1 cellular context compared by ENCODE assay signal in the genomic region with DNA sequence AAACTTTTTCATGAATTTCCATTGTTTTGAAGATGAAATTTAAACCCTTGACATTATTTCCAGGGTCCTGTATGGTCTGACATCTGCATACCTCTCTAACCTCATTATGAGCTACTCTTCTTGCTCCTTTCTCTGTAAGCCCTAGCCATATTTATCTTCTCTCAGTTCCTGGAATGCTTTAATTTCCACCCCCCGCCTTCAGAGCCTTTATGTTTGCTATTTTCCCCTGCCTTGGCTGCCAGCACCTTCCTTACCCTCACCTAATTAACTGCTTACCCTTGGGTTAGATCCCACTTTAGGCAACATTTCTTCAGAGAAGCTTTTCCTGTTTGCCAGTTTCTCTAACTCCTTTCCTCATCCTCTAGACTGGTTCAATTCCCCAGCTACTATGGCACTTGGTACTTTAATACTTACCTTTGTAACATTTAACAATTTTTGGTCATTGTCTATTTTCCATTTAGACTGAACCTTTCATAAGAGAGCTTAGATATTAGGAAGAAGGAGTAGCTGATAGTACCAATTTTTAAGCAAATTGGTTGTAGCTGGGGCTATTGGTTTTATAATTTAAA.
TF ChIP-seq lines count a peak whose summit lies in the region.

No MANE protein-coding gene starts in this region.

TF ChIP-seq in GM23338, 12 proteins besides CTCF, POLR2A, EP300 and RAD21:
- no peak for TF ChIP-seq ZNF331 (CRISPR knock-in tag; IDR thresholded peaks at IDR 0.05; ENCODE audit: low read depth)
- TF ChIP-seq, protein P1, sequence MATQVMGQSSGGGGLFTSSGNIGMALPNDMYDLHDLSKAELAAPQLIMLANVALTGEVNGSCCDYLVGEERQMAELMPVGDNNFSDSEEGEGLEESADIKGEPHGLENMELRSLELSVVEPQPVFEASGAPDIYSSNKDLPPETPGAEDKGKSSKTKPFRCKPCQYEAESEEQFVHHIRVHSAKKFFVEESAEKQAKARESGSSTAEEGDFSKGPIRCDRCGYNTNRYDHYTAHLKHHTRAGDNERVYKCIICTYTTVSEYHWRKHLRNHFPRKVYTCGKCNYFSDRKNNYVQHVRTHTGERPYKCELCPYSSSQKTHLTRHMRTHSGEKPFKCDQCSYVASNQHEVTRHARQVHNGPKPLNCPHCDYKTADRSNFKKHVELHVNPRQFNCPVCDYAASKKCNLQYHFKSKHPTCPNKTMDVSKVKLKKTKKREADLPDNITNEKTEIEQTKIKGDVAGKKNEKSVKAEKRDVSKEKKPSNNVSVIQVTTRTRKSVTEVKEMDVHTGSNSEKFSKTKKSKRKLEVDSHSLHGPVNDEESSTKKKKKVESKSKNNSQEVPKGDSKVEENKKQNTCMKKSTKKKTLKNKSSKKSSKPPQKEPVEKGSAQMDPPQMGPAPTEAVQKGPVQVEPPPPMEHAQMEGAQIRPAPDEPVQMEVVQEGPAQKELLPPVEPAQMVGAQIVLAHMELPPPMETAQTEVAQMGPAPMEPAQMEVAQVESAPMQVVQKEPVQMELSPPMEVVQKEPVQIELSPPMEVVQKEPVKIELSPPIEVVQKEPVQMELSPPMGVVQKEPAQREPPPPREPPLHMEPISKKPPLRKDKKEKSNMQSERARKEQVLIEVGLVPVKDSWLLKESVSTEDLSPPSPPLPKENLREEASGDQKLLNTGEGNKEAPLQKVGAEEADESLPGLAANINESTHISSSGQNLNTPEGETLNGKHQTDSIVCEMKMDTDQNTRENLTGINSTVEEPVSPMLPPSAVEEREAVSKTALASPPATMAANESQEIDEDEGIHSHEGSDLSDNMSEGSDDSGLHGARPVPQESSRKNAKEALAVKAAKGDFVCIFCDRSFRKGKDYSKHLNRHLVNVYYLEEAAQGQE (IDR thresholded peaks at IDR 0.05; ENCODE audit: unreplicated experiment) = no peak
- TF ChIP-seq ZNF114 (CRISPR knock-in tag; IDR thresholded peaks at IDR 0.05) = no peak
- TF ChIP-seq, protein P2, sequence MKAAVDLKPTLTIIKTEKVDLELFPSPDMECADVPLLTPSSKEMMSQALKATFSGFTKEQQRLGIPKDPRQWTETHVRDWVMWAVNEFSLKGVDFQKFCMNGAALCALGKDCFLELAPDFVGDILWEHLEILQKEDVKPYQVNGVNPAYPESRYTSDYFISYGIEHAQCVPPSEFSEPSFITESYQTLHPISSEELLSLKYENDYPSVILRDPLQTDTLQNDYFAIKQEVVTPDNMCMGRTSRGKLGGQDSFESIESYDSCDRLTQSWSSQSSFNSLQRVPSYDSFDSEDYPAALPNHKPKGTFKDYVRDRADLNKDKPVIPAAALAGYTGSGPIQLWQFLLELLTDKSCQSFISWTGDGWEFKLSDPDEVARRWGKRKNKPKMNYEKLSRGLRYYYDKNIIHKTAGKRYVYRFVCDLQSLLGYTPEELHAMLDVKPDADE (IDR thresholded peaks at IDR 0.05) = no peak
- TF ChIP-seq STAT1 (IDR thresholded peaks at IDR 0.05; ENCODE audit: unreplicated experiment) = no peak
- no peak for TF ChIP-seq POLR2AphosphoS5 (IDR thresholded peaks at IDR 0.05; ENCODE audit: low read depth)
TF ChIP-seq in GM23338: peak in this region for 0.
